ENCODE assay signal across 22 cellular contexts in the genomic region with DNA sequence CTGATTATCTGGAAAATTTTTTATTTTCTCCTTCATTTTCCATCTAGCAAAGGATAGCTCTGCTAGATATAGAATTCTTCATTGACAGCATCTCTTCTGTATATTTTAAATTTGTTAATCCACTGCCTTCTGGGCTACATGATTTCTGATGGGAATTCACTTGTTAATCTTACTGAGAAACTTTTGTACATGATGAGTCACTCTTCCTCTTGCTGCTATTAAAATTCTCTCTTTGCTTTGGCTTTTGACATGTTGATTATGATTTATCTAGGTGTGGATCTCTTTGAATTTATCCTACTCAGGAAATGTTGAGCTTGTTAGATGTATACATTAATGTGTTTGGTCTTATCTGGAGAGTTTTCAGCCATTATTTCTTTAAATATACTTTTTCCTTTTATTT. TPM values are rescaled to one million over a fixed set of nuclear protein-coding genes. Genes with fewer than 3 reads are reported as not detected.
DNase-seq lines count a peak whose midpoint lies in the region; ATAC-seq, FAIRE-seq and TF ChIP-seq lines count a peak whose summit lies in the region.
"Had no signal": no experiment of that assay in that cellular context is flagged by ENCODE, and none has a peak within 500 bp of the region (broad histone marks: within the 10 kb centered on the region; RNA-seq: fewer than 3 reads in every experiment).

No MANE protein-coding gene starts in this region.

- TF ChIP-seq POLR2A in A549 (IDR thresholded peaks at IDR 0.05; ENCODE audit: low read length): no peak

- H3K4me1 ChIP-seq in A549: peaks cover 56% of the 10 kb centered on the region
- H3K4me1 ChIP-seq: BE2C had no signal

- no peak for TF ChIP-seq CTCF in A549 (IDR thresholded peaks at IDR 0.05)
- TF ChIP-seq CTCF in osteocyte (IDR thresholded peaks at IDR 0.05): no peak

- H3K4me1 Mint-ChIP-seq in osteocyte (ENCODE audit: unreplicated experiment): peaks cover 43% of the 10 kb centered on the region
- H3K4me1 Mint-ChIP-seq: T-cell had no signal

- H3K27ac ChIP-seq in A549: peak overlapping the region in 1 of 2 experiments; percentile 22; a peak in 1 of 6 replicates
- H3K27ac ChIP-seq: RWPE1 had no signal

- CTCF ChIA-PET in A549 (lab: Yijun Ruan, JAX): no interaction called here

- no peak overlapping the region for H3K4me3 ChIP-seq in A549
- H3K4me3 ChIP-seq: MG63 had no signal

- ATAC-seq in A549: no peak
- no peak for ATAC-seq in GM21619 (IDR thresholded peaks at IDR 0.05; ENCODE audit: unreplicated experiment)
- ATAC-seq in Right ventricle myocardium inferior: no peak
- ATAC-seq: T-cell had no signal

- no peaks in the 10 kb centered on the region for H3K36me3 Mint-ChIP-seq in osteocyte (ENCODE audit: unreplicated experiment)
- H3K36me3 Mint-ChIP-seq: T-cell had no signal

- H3K9me3 Mint-ChIP-seq in osteocyte (ENCODE audit: unreplicated experiment): no peaks in the 10 kb centered on the region
- H3K9me3 Mint-ChIP-seq: T-cell had no signal

- H3K27me3 Mint-ChIP-seq in osteocyte (ENCODE audit: unreplicated experiment): no peaks in the 10 kb centered on the region

- peak; percentile 95 for FAIRE-seq in A549 (lab: Jason Lieb, UNC)
- FAIRE-seq: GM12891 had no signal

- POLR2A ChIA-PET in A549 (lab: Yijun Ruan, JAX): no interaction called here

- H3K4me3 Mint-ChIP-seq in osteocyte (ENCODE audit: unreplicated experiment): no peak overlapping the region
- H3K4me3 Mint-ChIP-seq: T-cell had no signal

- peak overlapping the region; percentile 3 for H3K27ac Mint-ChIP-seq in osteocyte (ENCODE audit: unreplicated experiment)
- H3K27ac Mint-ChIP-seq: T-cell had no signal

- intact Hi-C loops in Right ventricle myocardium inferior (cut with DNase I): no loop called here

- peak overlapping the region; percentile 77 for H3K4me2 ChIP-seq in A549

- peak in 1 of 2 experiments; percentile 12 for DNase-seq in A549 (ENCODE audit: low read depth in 1 of 2, low spot score in 1 of 2)
- DNase-seq in M059J (ENCODE audit: low read depth): peak; percentile 71
- DNase-seq in astrocyte of the hippocampus (ENCODE audit: low read depth, low spot score): peak; percentile 2
- no peak for DNase-seq in osteocyte (ENCODE audit: extremely low spot score, unreplicated experiment)
- DNase-seq in epidermal melanocyte (ENCODE audit: insufficient read length, low spot score): no peak
- no peak for DNase-seq in Right ventricle myocardium inferior (ENCODE audit: missing footprints)
- DNase-seq: BE2C, DMS79 treated with DMSO at 0.1 percent for 48 hours, GOT3, HCEC 1CT, Kasumi-1, MG63, NCI-H1417, NCI-H1694 treated with DMSO at 0.1 percent for 48 hours, NCI-H2081 treated with DMSO at 0.1 percent for 48 hours, NCI-H2171 treated with DMSO at 0.1 percent for 48 hours, NCI-H526, SIG-M5, T-cell had no signal

- TF ChIP-seq RAD21 in A549 (conservative IDR thresholded peaks at IDR 0.05 in 1 of 2, IDR thresholded peaks at IDR 0.05 in 1 of 2): no peak

- TF ChIP-seq EP300 in A549 (IDR thresholded peaks at IDR 0.05): no peak

- H3K9me3 ChIP-seq in A549: peaks cover 6% of the 10 kb centered on the region; the same call in 1 of the 3 replicates
- H3K9me3 ChIP-seq: BE2C, MG63 had no signal

TF ChIP-seq in A549, 52 proteins besides CTCF, POLR2A, EP300 and RAD21:
- TF ChIP-seq RNF2 (IDR thresholded peaks at IDR 0.05; ENCODE audit: borderline replicate concordance, low read depth): no peak
- TF ChIP-seq FOSL2 (IDR thresholded peaks at IDR 0.05): 0 out of 2 replicates have a peak, but pooled peaks have one; percentile 41
- peak; percentile 82 for TF ChIP-seq FOSL2 (CRISPR knock-in tag; IDR thresholded peaks at IDR 0.05)
- TF ChIP-seq, protein P1, sequence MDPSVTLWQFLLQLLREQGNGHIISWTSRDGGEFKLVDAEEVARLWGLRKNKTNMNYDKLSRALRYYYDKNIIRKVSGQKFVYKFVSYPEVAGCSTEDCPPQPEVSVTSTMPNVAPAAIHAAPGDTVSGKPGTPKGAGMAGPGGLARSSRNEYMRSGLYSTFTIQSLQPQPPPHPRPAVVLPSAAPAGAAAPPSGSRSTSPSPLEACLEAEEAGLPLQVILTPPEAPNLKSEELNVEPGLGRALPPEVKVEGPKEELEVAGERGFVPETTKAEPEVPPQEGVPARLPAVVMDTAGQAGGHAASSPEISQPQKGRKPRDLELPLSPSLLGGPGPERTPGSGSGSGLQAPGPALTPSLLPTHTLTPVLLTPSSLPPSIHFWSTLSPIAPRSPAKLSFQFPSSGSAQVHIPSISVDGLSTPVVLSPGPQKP (IDR thresholded peaks at IDR 0.05; ENCODE audit: low read depth, low read length): no peak
- TF ChIP-seq GATA3 (IDR thresholded peaks at IDR 0.05; ENCODE audit: borderline replicate concordance): peak; percentile 65; the same call in 1 of the 2 replicates
TF ChIP-seq in A549: peak in this region for 2.

RNA-seq across cellular contexts. Expression of a gene that starts 27.5 kb away (rescaled TPM):
- polyA plus RNA-seq in A549 (2011; rRNA removed) (not detected in 2 replicates), A549 (2017; fragmentation: RNase III; extraction: RNeasy Plus Mini Kit Qiagen cat#74134 plus additional on column Dnase treatment) (not detected in 3 replicates)
- not detected in 2 replicates for polyA plus RNA-seq in A549 (2012; cell fraction: cytosol; rRNA removed)
- polyA plus RNA-seq in A549 (2012; cell fraction: nucleus; rRNA removed): not detected in 2 replicates
- polyA minus RNA-seq in A549 (2011; rRNA and poly(A)+ RNA removed): 0.54 TPM in 1 of 2 replicates, not detected in the other
- not detected in 2 replicates for total RNA-seq in M059J (2014; rRNA removed; shearing (Covaris generic))
- total RNA-seq in osteocyte (not detected in 2 replicates), Right ventricle myocardium inferior (not detected)
- total RNA-seq: T-cell had no signal

Comparison
In these comparisons a context has a peak if more than half of its experiments do, and no peak if none do; other contexts are left out.
1. DNase-seq: peak in M059J (single experiment) and astrocyte of the hippocampus (single experiment); none in osteocyte (single experiment), epidermal melanocyte (single experiment) and Right ventricle myocardium inferior (single experiment).